28 cellular contexts compared by ENCODE assay signal in genomic region chr10:33473688-33474087, GRCh38.
"Had no signal": no experiment of that assay in that cellular context is flagged by ENCODE, and none has a peak within 500 bp of the region (broad histone marks: within the 10 kb centered on the region; RNA-seq: fewer than 3 reads in every experiment).

No MANE protein-coding gene starts in this region.

- H3K27me3 Mint-ChIP-seq: stimulated activated memory B cell treated with anti-CD40 and anti-IgM and Interleukin-4, amounts not matched to agents 10 μg/mL and 1 μg/mL and 100 μg/mL, for 72 hours; stimulated activated naive B cell treated with anti-CD40 and anti-IgM and Interleukin-4, amounts not matched to agents 10 μg/mL and 1 μg/mL and 100 μg/mL, for 72 hours; stimulated activated naive CD8-positive, alpha-beta T cell treated with anti-CD3 and anti-CD28 coated beads, Interleukin-15, amount 100 ng/mL, for 72 hours; type B pancreatic cell had no signal

- H3K4me3 ChIP-seq: stomach, suprapubic skin, testis, thoracic aorta, thyroid gland, tibial artery, tibial nerve, transverse colon, upper lobe of left lung, upper lobe of right lung, uterus, vagina had no signal

- H3K4me1 ChIP-seq: stomach, suprapubic skin, testis, tibial artery, tibial nerve, upper lobe of left lung, upper lobe of right lung, uterus, vagina had no signal

- DNase-seq: stimulated activated CD4-positive, alpha-beta T cell treated with anti-CD3 and anti-CD28 coated beads, Interleukin-2, amount 100 ng/mL, for 48 hours; stimulated activated CD4-positive, alpha-beta T cell treated with anti-CD3 and anti-CD28 coated beads, Interleukin-4, amount 100 ng/mL, for 1 hour; stimulated activated CD4-positive, alpha-beta T cell treated with anti-CD3 and anti-CD28 coated beads, Interleukin-4, amount 100 ng/mL, for 24 hours; stimulated activated CD4-positive, alpha-beta T cell treated with anti-CD3 and anti-CD28 coated beads, Interleukin-4, amount 100 ng/mL, for 4 hours; stimulated activated CD8-positive, alpha-beta memory T cell treated with anti-CD3 and anti-CD28 coated beads, Interleukin-4, amount 100 ng/mL, for 48 hours; stimulated activated naive B cell treated with anti-CD40 and anti-IgM and Interleukin-4, amounts not matched to agents 10 μg/mL and 1 μg/mL and 100 μg/mL, for 72 hours; stimulated activated naive CD4-positive, alpha-beta T cell; stimulated activated naive CD4-positive, alpha-beta T cell treated with Interleukin-2 at 50 U/mL for 16 hours; stimulated activated naive CD8-positive, alpha-beta T cell treated with anti-CD3 and anti-CD28 coated beads, Interleukin-15, amount 100 ng/mL, for 72 hours; stimulated activated naive CD8-positive, alpha-beta T cell treated with anti-CD3 and anti-CD28 coated beads, Interleukin-15, Interleukin-2, amounts not matched to agents 100 U/mL and 50 U/mL, for 24 hours; stomach; substantia nigra; testis; thyroid gland; tibial artery; transverse colon; trophoblast cell; upper lobe of left lung; upper lobe of right lung; uterus had no signal

- H3K27ac Mint-ChIP-seq: stimulated activated memory B cell treated with anti-CD40 and anti-IgM and Interleukin-4, amounts not matched to agents 10 μg/mL and 1 μg/mL and 100 μg/mL, for 72 hours; stimulated activated naive B cell treated with anti-CD40 and anti-IgM and Interleukin-4, amounts not matched to agents 10 μg/mL and 1 μg/mL and 100 μg/mL, for 72 hours; stimulated activated naive CD8-positive, alpha-beta T cell treated with anti-CD3 and anti-CD28 coated beads, Interleukin-15, amount 100 ng/mL, for 72 hours; stimulated activated naive CD8-positive, alpha-beta T cell treated with anti-CD3 and anti-CD28 coated beads, Interleukin-15, Interleukin-2, amounts not matched to agents 100 ng/mL and 50 ng/mL, for 24 hours; type B pancreatic cell had no signal

- H3K4me1 Mint-ChIP-seq: stimulated activated memory B cell treated with anti-CD40 and anti-IgM and Interleukin-4, amounts not matched to agents 10 μg/mL and 1 μg/mL and 100 μg/mL, for 72 hours; stimulated activated naive B cell treated with anti-CD40 and anti-IgM and Interleukin-4, amounts not matched to agents 10 μg/mL and 1 μg/mL and 100 μg/mL, for 72 hours; stimulated activated naive CD8-positive, alpha-beta T cell treated with anti-CD3 and anti-CD28 coated beads, Interleukin-15, amount 100 ng/mL, for 72 hours had no signal

- H3K27me3 ChIP-seq: stomach, suprapubic skin, testis, thyroid gland, tibial artery, tibial nerve, transverse colon, upper lobe of left lung, upper lobe of right lung, uterus, vagina had no signal

- FAIRE-seq: urothelium cell line had no signal

- H3K36me3 ChIP-seq: stomach, suprapubic skin, thoracic aorta, thyroid gland, tibial artery, tibial nerve, transverse colon, upper lobe of left lung, upper lobe of right lung, uterus, vagina had no signal

- H3K27ac ChIP-seq: stomach, suprapubic skin, testis, thoracic aorta, thyroid gland, tibial artery, tibial nerve, transverse colon, upper lobe of left lung, upper lobe of right lung, uterus, vagina had no signal

- H3K36me3 Mint-ChIP-seq: stimulated activated memory B cell treated with anti-CD40 and anti-IgM and Interleukin-4, amounts not matched to agents 10 μg/mL and 1 μg/mL and 100 μg/mL, for 72 hours; stimulated activated naive B cell treated with anti-CD40 and anti-IgM and Interleukin-4, amounts not matched to agents 10 μg/mL and 1 μg/mL and 100 μg/mL, for 72 hours; type B pancreatic cell had no signal

- H3K9me3 ChIP-seq: stomach, suprapubic skin, testis, thoracic aorta, thyroid gland, tibial artery, tibial nerve, transverse colon, upper lobe of left lung, upper lobe of right lung, uterus, vagina had no signal

- H3K4me3 Mint-ChIP-seq: stimulated activated memory B cell treated with anti-CD40 and anti-IgM and Interleukin-4, amounts not matched to agents 10 μg/mL and 1 μg/mL and 100 μg/mL, for 72 hours; stimulated activated naive B cell treated with anti-CD40 and anti-IgM and Interleukin-4, amounts not matched to agents 10 μg/mL and 1 μg/mL and 100 μg/mL, for 72 hours; stimulated activated naive CD8-positive, alpha-beta T cell treated with anti-CD3 and anti-CD28 coated beads, Interleukin-15, amount 100 ng/mL, for 72 hours; stimulated activated naive CD8-positive, alpha-beta T cell treated with anti-CD3 and anti-CD28 coated beads, Interleukin-15, Interleukin-2, amounts not matched to agents 100 ng/mL and 50 ng/mL, for 24 hours; type B pancreatic cell had no signal

- ATAC-seq: stimulated activated memory B cell treated with anti-CD40 and anti-IgM and Interleukin-4, amounts not matched to agents 10 μg/mL and 1 μg/mL and 100 μg/mL, for 72 hours; stimulated activated naive B cell treated with anti-CD40 and anti-IgM and Interleukin-4, amounts not matched to agents 10 μg/mL and 1 μg/mL and 100 μg/mL, for 72 hours; stimulated activated naive CD8-positive, alpha-beta T cell treated with anti-CD3 and anti-CD28 coated beads, Interleukin-15, amount 100 ng/mL, for 72 hours; stimulated activated naive CD8-positive, alpha-beta T cell treated with anti-CD3 and anti-CD28 coated beads, Interleukin-15, Interleukin-2, amounts not matched to agents 100 U/mL and 50 U/mL, for 24 hours; upper lobe of right lung had no signal

- H3K9me3 Mint-ChIP-seq: stimulated activated naive CD8-positive, alpha-beta T cell treated with anti-CD3 and anti-CD28 coated beads, Interleukin-15, amount 100 ng/mL, for 72 hours; stimulated activated naive CD8-positive, alpha-beta T cell treated with anti-CD3 and anti-CD28 coated beads, Interleukin-15, Interleukin-2, amounts not matched to agents 100 ng/mL and 50 ng/mL, for 24 hours had no signal
